9 cellular contexts compared by ENCODE assay signal in the genomic region with DNA sequence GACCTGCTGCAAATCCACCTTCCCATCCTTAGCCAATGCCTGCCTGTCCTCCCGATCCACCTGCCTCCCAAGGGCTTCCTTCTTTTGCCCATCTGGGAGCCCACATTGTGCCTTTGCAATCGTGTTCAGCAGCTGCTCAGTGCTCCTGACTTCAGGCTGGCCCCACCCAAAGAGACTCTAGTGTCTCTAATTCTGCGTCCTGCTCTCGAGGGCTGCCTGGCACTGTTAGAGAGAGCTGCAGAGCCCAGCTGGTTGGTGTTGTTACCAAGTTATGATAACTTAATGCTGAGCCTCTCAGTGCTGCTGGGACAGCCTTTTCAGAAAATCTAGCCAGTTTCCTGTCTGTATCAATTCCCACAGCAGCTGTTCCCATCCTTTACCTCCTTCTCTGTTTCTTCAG.
DNase-seq lines count a peak whose midpoint lies in the region; ATAC-seq and TF ChIP-seq lines count a peak whose summit lies in the region.
"Had no signal": no experiment of that assay in that cellular context is flagged by ENCODE, and none has a peak within 500 bp of the region (broad histone marks: within the 10 kb centered on the region; RNA-seq: fewer than 3 reads in every experiment).

No MANE protein-coding gene starts in this region.

- H4K20me1 ChIP-seq in HCT116 (ENCODE audit: insufficient read depth), result no peaks in the 10 kb centered on the region

- H3K4me3 ChIP-seq in HCT116 (replicated peaks in 1 of 2; ENCODE audit: low read depth in 1 of 2, low read length in 2 of 2), result peak overlapping the region in 1 of 2 experiments; percentile 14; a peak in 1 of 4 replicates
- H3K4me3 ChIP-seq in esophagus squamous epithelium, result no peak overlapping the region
- no peak overlapping the region for H3K4me3 ChIP-seq in rectal smooth muscle tissue (ENCODE audit: low read length)
- H3K4me3 ChIP-seq: prostate gland had no signal

- peak overlapping the region; percentile 58 for H3K4me2 ChIP-seq in HCT116 (ENCODE audit: low read length)

- TF ChIP-seq CTCF in HCT116 (IDR thresholded peaks at IDR 0.05 in 2 of 3, conservative IDR thresholded peaks at IDR 0.05 in 1 of 3; ENCODE audit: borderline replicate concordance in 1 of 3, insufficient read depth in 1 of 3, low read depth in 2 of 3, low read length in 2 of 3) (no peak), esophagus squamous epithelium (IDR thresholded peaks at IDR 0.05) (no peak)

- no peak for TF ChIP-seq POLR2A in HCT116 (IDR thresholded peaks at IDR 0.05; ENCODE audit: borderline replicate concordance, extremely low read depth, insufficient read depth, insufficient read length)
- TF ChIP-seq POLR2A in esophagus squamous epithelium (IDR thresholded peaks at IDR 0.05), result no peak

- 72 to 77% methylated on average over 4 of the region's 4 CpGs for WGBS in esophagus squamous epithelium, 2 donors

- peaks cover 16% of the 10 kb centered on the region; the same call in 1 of the 2 replicates for H3K79me2 ChIP-seq in HCT116 (ENCODE audit: insufficient read depth, low read length)

- RAD21 ChIA-PET in HCT116 (lab: Charles Lee; ENCODE audit: low non-redundant PET in 1 of 2, low total read pairs in 2 of 2, uncharacterized antibody in 2 of 2, unreplicated experiment in 2 of 2), result no interaction called here

- intact Hi-C loops in HCT116 (cut with micrococcal nuclease), result no loop called here
- intact Hi-C loops in esophagus squamous epithelium (cut with DNase I), result no loop called here

- POLR2A ChIA-PET in HCT116 (lab: Charles Lee), result interaction anchor here (0.7 to 1.5 kb wide), 7 partner anchors 9 to 113 kb away, joined by 3 to 6 read pairs (median 3); no protein-coding TSS in a partner anchor

- TSS peak; percentile 13 for BruUV-seq in HCT116 (replicated peaks; lab: Mats Ljungman, UMichigan)

- no peaks in the 10 kb centered on the region for H3K27me3 ChIP-seq in HCT116 (ENCODE audit: insufficient read depth, low read length)
- no peaks in the 10 kb centered on the region for H3K27me3 ChIP-seq in esophagus squamous epithelium
- no peaks in the 10 kb centered on the region for H3K27me3 ChIP-seq in rectal smooth muscle tissue (ENCODE audit: control insufficient read depth, insufficient read depth, low read length)

- CTCF ChIA-PET in HCT116 (lab: Charles Lee), result no interaction called here

- no peaks in the 10 kb centered on the region for H3K9me2 ChIP-seq in HCT116 (ENCODE audit: insufficient read depth)

- H3K4me1 ChIP-seq in HCT116 (ENCODE audit: control insufficient read depth in 1 of 2, insufficient read depth in 2 of 2, low read length in 2 of 2) (peaks cover 75 to 100% of the 10 kb centered on the region in 2 experiments), esophagus squamous epithelium (peaks cover 0 to 31% (median 5%) of the 10 kb centered on the region in 3 donors), rectal smooth muscle tissue (ENCODE audit: control insufficient read depth, insufficient read depth, low read length) (peaks cover 21% of the 10 kb centered on the region)
- H3K4me1 ChIP-seq: prostate gland had no signal

- H3K9me3 ChIP-seq in HCT116 (ENCODE audit: control insufficient read depth in 1 of 2, insufficient read depth in 1 of 2, low read depth in 1 of 2, low read length in 2 of 2) (no peaks in the 10 kb centered on the region), esophagus squamous epithelium (no peaks in the 10 kb centered on the region)
- H3K9me3 ChIP-seq: prostate gland had no signal

- peak; percentile 9 for ATAC-seq in HCT116

- peak overlapping the region; percentile 59 for H3K27ac ChIP-seq in HCT116 (ENCODE audit: low read depth, low read length)
- H3K27ac ChIP-seq in esophagus squamous epithelium, result peak overlapping the region in 3 of 4 donors; percentile 13 to 37 (median 18)
- H3K27ac ChIP-seq in rectal smooth muscle tissue (ENCODE audit: low read depth, low read length), result peak overlapping the region; percentile 57
- H3K27ac ChIP-seq: prostate gland had no signal

- no peak overlapping the region for H2AFZ ChIP-seq in HCT116 (ENCODE audit: low read depth, low read length, poor library complexity, severe bottlenecking)

- H3K9ac ChIP-seq in HCT116 (ENCODE audit: low read length) (peak overlapping the region; percentile 47), rectal smooth muscle tissue (ENCODE audit: low read length) (no peak overlapping the region)

- DNase-seq in HCT116 (ENCODE audit: low read depth, low spot score) (no peak), NCI-H524 (lab: John Stamatoyannopoulos, UW) (peak; percentile 86 to 96), esophagus squamous epithelium (lab: John Stamatoyannopoulos, UW) (no peak), retina (no peak), NCI-H526 treated with DMSO at 0.1 percent for 48 hours (lab: John Stamatoyannopoulos, UW) (no peak)
- no peak for DNase-seq in stimulated activated CD4-positive, alpha-beta T cell treated with anti-CD3 and anti-CD28 coated beads, Interleukin-1b, Interleukin-23, amount 100 ng/mL, for 48 hours
- DNase-seq: NCI-H1694 treated with DMSO at 0.1 percent for 48 hours had no signal

- TF ChIP-seq RAD21 in HCT116 (IDR thresholded peaks at IDR 0.05; ENCODE audit: low read depth), result no peak

- H3K36me3 ChIP-seq in HCT116 (ENCODE audit: control insufficient read depth in 1 of 2, insufficient read depth in 2 of 2, low read length in 2 of 2) (no peaks in the 10 kb centered on the region), esophagus squamous epithelium (no peaks in the 10 kb centered on the region), rectal smooth muscle tissue (ENCODE audit: control insufficient read depth, insufficient read depth, low read length) (no peaks in the 10 kb centered on the region)
- H3K36me3 ChIP-seq: prostate gland had no signal

TF ChIP-seq in HCT116, 20 proteins besides CTCF, POLR2A, EP300 and RAD21:
- TF ChIP-seq TCF7L2 (IDR thresholded peaks at IDR 0.05; ENCODE audit: borderline replicate concordance, extremely low read depth, insufficient read depth, insufficient read length) (no peak), ATF3 (IDR thresholded peaks at IDR 0.05) (no peak)

Comparison
In these comparisons a context has a peak if more than half of its experiments do, and no peak if none do; other contexts are left out.
1. DNase-seq: peak in NCI-H524 (2 of 2); none in HCT116 (single experiment), esophagus squamous epithelium (single experiment), retina (single experiment), stimulated activated CD4-positive, alpha-beta T cell treated with anti-CD3 and anti-CD28 coated beads, Interleukin-1b, Interleukin-23, amount 100 ng/mL, for 48 hours (single experiment) and NCI-H526 treated with DMSO at 0.1 percent for 48 hours (single experiment).
2. Peak in every context shown above with its lines, with median percentiles within 50 percentile points of each other: H3K27ac ChIP-seq.